ENCODE assay signal across 22 cellular contexts in the genomic region with DNA sequence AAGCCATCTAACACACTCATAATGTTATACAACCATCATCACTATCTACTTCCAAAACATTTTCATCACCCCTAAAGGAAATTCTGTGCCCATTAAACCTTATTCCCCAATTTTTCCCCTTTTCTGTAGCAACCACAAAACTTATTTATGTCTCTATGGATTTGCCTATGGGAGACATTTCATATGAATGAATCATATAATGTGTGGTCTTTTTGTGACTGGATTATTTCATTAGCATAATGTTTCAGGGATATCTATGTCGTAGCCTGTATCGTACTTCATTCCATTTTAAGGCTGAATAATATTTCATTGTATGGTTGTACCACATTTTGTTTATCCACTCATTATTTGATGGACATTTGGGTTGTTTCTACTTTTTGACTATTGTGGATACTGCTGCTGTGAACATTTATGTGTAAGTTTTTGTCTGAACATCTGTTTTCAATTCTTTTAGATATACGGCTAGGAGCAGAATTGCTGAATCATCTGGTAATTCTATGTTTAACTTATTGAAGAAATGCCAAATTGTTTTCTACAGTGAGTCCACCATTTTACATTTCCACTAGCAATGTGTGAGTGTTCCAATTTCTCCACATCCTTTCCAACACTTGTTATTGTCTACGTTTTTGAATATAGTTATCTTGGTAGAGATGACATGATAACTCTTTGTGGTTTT.
DNase-seq lines count a peak whose midpoint lies in the region; ATAC-seq and TF ChIP-seq lines count a peak whose summit lies in the region.
"Had no signal": no experiment of that assay in that cellular context is flagged by ENCODE, and none has a peak within 500 bp of the region (broad histone marks: within the 10 kb centered on the region; RNA-seq: fewer than 3 reads in every experiment).

No MANE protein-coding gene starts in this region.

- intact Hi-C loops in cardiac septum (cut with DNase I): loop anchor here (10.0 kb wide), 1 partner anchor 475 kb away; the partner anchor contains the start of genes DPH3 and OXNAD1

- POLR2A ChIA-PET in WTC11 (lab: Charles Lee): no interaction called here
- POLR2A ChIA-PET in T-cell (lab: Charles Lee): no interaction called here

- H3K36me3 ChIP-seq in fibroblast of lung (ENCODE audit: control insufficient read depth, insufficient read depth, low read length) (no peaks in the 10 kb centered on the region), WERI-Rb-1 (no peaks in the 10 kb centered on the region)
- H3K36me3 ChIP-seq: cardiac muscle cell, gastroesophageal sphincter, sigmoid colon, uterus had no signal

- H4K20me1 ChIP-seq in fibroblast of lung (ENCODE audit: control insufficient read depth, extremely low read depth, insufficient read depth, low read length): no peaks in the 10 kb centered on the region

- H3K9me3 Mint-ChIP-seq in WTC11 (peaks cover 78% of the 10 kb centered on the region), T-cell (peaks cover 2 to 11% (median 3%) of the 10 kb centered on the region in 3 donors)

- ATAC-seq in WTC11 (no peak), T-cell (replicated peaks in 1 of 4) (no peak)
- ATAC-seq: activated naive CD8-positive, alpha-beta T cell treated with anti-CD3 and anti-CD28 coated beads, Interleukin-2, amount 50 U/mL, for 24 hours; gastroesophageal sphincter; mucosa of descending colon had no signal

- H3K27ac Mint-ChIP-seq in WTC11 (peak overlapping the region; percentile 51; the same call in 1 of the 2 replicates), T-cell (no peak overlapping the region)
- H3K27ac Mint-ChIP-seq: activated naive CD8-positive, alpha-beta T cell treated with anti-CD3 and anti-CD28 coated beads, Interleukin-2, amount 50 U/mL, for 24 hours; B cell; dendritic cell treated with granulocyte-macrophage colony-stimulating factor and Interleukin-4, amounts not matched to agents 40 ng/mL and 50 ng/mL, for 4 days had no signal

- H3K4me1 ChIP-seq in fibroblast of lung (ENCODE audit: control insufficient read depth, extremely low read depth, insufficient read depth, low read length): no peaks in the 10 kb centered on the region
- H3K4me1 ChIP-seq: gastroesophageal sphincter, sigmoid colon, uterus had no signal

- H3K36me3 Mint-ChIP-seq in WTC11 (peaks cover 47% of the 10 kb centered on the region), T-cell (no peaks in the 10 kb centered on the region)

- H2AFZ ChIP-seq in fibroblast of lung (ENCODE audit: low read length): no peak overlapping the region

- H3K4me2 ChIP-seq in fibroblast of lung (ENCODE audit: extremely low read depth, insufficient read depth, low read length): no peak overlapping the region

- H3K27ac ChIP-seq in fibroblast of lung (ENCODE audit: insufficient read depth, low read length) (peak overlapping the region; percentile 14), WERI-Rb-1 (no peak overlapping the region)
- H3K27ac ChIP-seq: cardiac muscle cell, gastroesophageal sphincter, sigmoid colon, uterus had no signal

- H3K4me3 ChIP-seq in fibroblast of lung (replicated peaks in 1 of 4; ENCODE audit: control extremely low read depth in 1 of 4, insufficient read depth in 1 of 4, low read depth in 3 of 4, low read length in 4 of 4) (no peak overlapping the region), WERI-Rb-1 (ENCODE audit: low read depth, low read length) (no peak overlapping the region)
- H3K4me3 ChIP-seq: cardiac muscle cell, gastroesophageal sphincter, mucosa of descending colon, sigmoid colon, uterus had no signal

- no peak overlapping the region for H3K9ac ChIP-seq in fibroblast of lung (ENCODE audit: insufficient read depth, low read length)

- H3K4me3 Mint-ChIP-seq in WTC11 (no peak overlapping the region), T-cell (no peak overlapping the region)
- H3K4me3 Mint-ChIP-seq: activated naive CD8-positive, alpha-beta T cell treated with anti-CD3 and anti-CD28 coated beads, Interleukin-2, amount 50 U/mL, for 24 hours; B cell; dendritic cell treated with granulocyte-macrophage colony-stimulating factor and Interleukin-4, amounts not matched to agents 40 ng/mL and 50 ng/mL, for 4 days had no signal

- H3K9me3 ChIP-seq in fibroblast of lung (ENCODE audit: control insufficient read depth, insufficient read depth, low read depth, low read length) (peaks cover 2% of the 10 kb centered on the region), WERI-Rb-1 (ENCODE audit: severe bottlenecking) (no peaks in the 10 kb centered on the region)
- H3K9me3 ChIP-seq: mucosa of descending colon, uterus had no signal

- TF ChIP-seq CTCF in WTC11 (IDR thresholded peaks at IDR 0.05) (no peak), fibroblast of lung (conservative IDR thresholded peaks at IDR 0.05 in 1 of 2, IDR thresholded peaks at IDR 0.05 in 1 of 2; ENCODE audit: low read depth in 1 of 2, low read length in 2 of 2) (no peak), WERI-Rb-1 (IDR thresholded peaks at IDR 0.05; ENCODE audit: low read depth, low read length) (no peak)

- DNase-seq in HCEC 1CT: peak; percentile 45
- no peak for DNase-seq in WTC11 (ENCODE audit: low spot score)
- DNase-seq in fibroblast of lung (ENCODE audit: low read depth in 2 of 2): peak; percentile 66 to 82
- DNase-seq in stromal cell of bone marrow (ENCODE audit: low read depth): peak; percentile 11
- no peak for DNase-seq in T-cell
- no peak for DNase-seq in cardiac septum (ENCODE audit: low spot score)
- DNase-seq in WERI-Rb-1: no peak
- DNase-seq: activated naive CD8-positive, alpha-beta T cell treated with anti-CD3 and anti-CD28 coated beads, Interleukin-2, amount 50 U/mL, for 24 hours; GOT3; islet precursor cell; mucosa of descending colon; NCI-H1436 treated with DMSO at 0.1 percent for 48 hours; NCI-H2171; NCI-H69; posterior cingulate gyrus; RPMI8226; sigmoid colon; uterus had no signal

- peaks cover 2% of the 10 kb centered on the region; the same call in 1 of the 2 replicates for H3K27me3 Mint-ChIP-seq in WTC11 (ENCODE audit: low read depth)
- H3K27me3 Mint-ChIP-seq in T-cell: no peaks in the 10 kb centered on the region
- H3K27me3 Mint-ChIP-seq: activated naive CD8-positive, alpha-beta T cell treated with anti-CD3 and anti-CD28 coated beads, Interleukin-2, amount 50 U/mL, for 24 hours; B cell; dendritic cell treated with granulocyte-macrophage colony-stimulating factor and Interleukin-4, amounts not matched to agents 40 ng/mL and 50 ng/mL, for 4 days had no signal

- H3K4me1 Mint-ChIP-seq in WTC11 (peaks cover 12% of the 10 kb centered on the region), T-cell (no peaks in the 10 kb centered on the region)

- no peaks in the 10 kb centered on the region for H3K79me2 ChIP-seq in fibroblast of lung (ENCODE audit: control insufficient read depth, insufficient read depth, low read length)

- H3K27me3 ChIP-seq in fibroblast of lung (ENCODE audit: control insufficient read depth, insufficient read depth, low read length) (no peaks in the 10 kb centered on the region), WERI-Rb-1 (ENCODE audit: insufficient read depth, low read depth, severe bottlenecking) (no peaks in the 10 kb centered on the region)
- H3K27me3 ChIP-seq: cardiac muscle cell, gastroesophageal sphincter, sigmoid colon, uterus had no signal

- CTCF ChIA-PET in WTC11 (lab: Charles Lee) (no interaction called here), T-cell (lab: Charles Lee) (interaction anchor here (0.7 kb wide), 2 partner anchors 324 to 583 kb away, joined by 4 to 6 read pairs; no protein-coding TSS in a partner anchor)

TF ChIP-seq in WTC11, 78 proteins besides CTCF, POLR2A, EP300 and RAD21:
- TF ChIP-seq E2F1 (CRISPR knock-in tag; IDR thresholded peaks at IDR 0.05) (no peak), ZNF532 (CRISPR knock-in tag; IDR thresholded peaks at IDR 0.05; ENCODE audit: borderline replicate concordance) (no peak)
TF ChIP-seq in WTC11: peak in this region for 0.

Comparison
In these comparisons a context has a peak if more than half of its experiments do, and no peak if none do; other contexts are left out.
1. DNase-seq: peak in HCEC 1CT (single experiment), fibroblast of lung (2 of 2) and stromal cell of bone marrow (single experiment); none in WTC11 (single experiment), T-cell (0 of 34), cardiac septum (single experiment) and WERI-Rb-1 (single experiment).